Comparison of ENCODE assay signal across 27 cellular contexts in genomic region chr14:41950428-41950827, GRCh38.
"Had no signal": no experiment of that assay in that cellular context is flagged by ENCODE, and none has a peak within 500 bp of the region (broad histone marks: within the 10 kb centered on the region; RNA-seq: fewer than 3 reads in every experiment).

No MANE protein-coding gene starts in this region.

- H3K4me1 Mint-ChIP-seq: naive thymus-derived CD4-positive, alpha-beta T cell; stimulated activated effector memory CD8-positive, alpha-beta T cell treated with anti-CD3 and anti-CD28 coated beads, Interleukin-12 subunit alpha, Interleukin-12 subunit beta, amount 100 ng/mL, for 72 hours had no signal

- ATAC-seq: effector memory CD8-positive, alpha-beta T cell; left cardiac atrium; left lung; naive thymus-derived CD4-positive, alpha-beta T cell; stimulated activated effector memory CD8-positive, alpha-beta T cell treated with anti-CD3 and anti-CD28 coated beads, Interleukin-12 subunit alpha, Interleukin-12 subunit beta, amount 100 ng/mL, for 72 hours had no signal

- H3K4me3 Mint-ChIP-seq: effector memory CD8-positive, alpha-beta T cell; naive thymus-derived CD4-positive, alpha-beta T cell; nephron progenitor cell; stimulated activated effector memory CD8-positive, alpha-beta T cell treated with anti-CD3 and anti-CD28 coated beads, Interleukin-12 subunit alpha, Interleukin-12 subunit beta, amount 100 ng/mL, for 72 hours had no signal

- H3K9me3 ChIP-seq: esophagus squamous epithelium, left lung, prostate gland, right atrium auricular region, sigmoid colon, stomach, thyroid gland, vagina had no signal

- H3K36me3 Mint-ChIP-seq: stimulated activated effector memory CD8-positive, alpha-beta T cell treated with anti-CD3 and anti-CD28 coated beads, Interleukin-12 subunit alpha, Interleukin-12 subunit beta, amount 100 ng/mL, for 72 hours had no signal

- H3K9me3 Mint-ChIP-seq: nephron progenitor cell had no signal

- FAIRE-seq: endometrium, frontal cortex had no signal

- H3K4me1 ChIP-seq: esophagus squamous epithelium, left lung, prostate gland, right atrium auricular region, stomach, thyroid gland, vagina had no signal

- DNase-seq: dermis blood vessel endothelial cell; effector memory CD8-positive, alpha-beta T cell; erythroblast; esophagus squamous epithelium; head of caudate nucleus; left cardiac atrium; left lung; mesenchymal stem cell; midbrain; naive thymus-derived CD4-positive, alpha-beta T cell; nephron progenitor cell; nucleus accumbens; sigmoid colon; stimulated activated CD4-positive, alpha-beta T cell treated with anti-CD3 and anti-CD28 coated beads, Interleukin-2, amount 100 ng/mL, for 24 hours; stimulated activated CD4-positive, alpha-beta T cell treated with anti-CD3 and anti-CD28 coated beads, Interleukin-4, amount 100 ng/mL, for 24 hours; stimulated activated naive CD4-positive, alpha-beta T cell treated with Interleukin-2 at 50 U/mL for 16 hours; stomach; thyroid gland; trophoblast cell had no signal

- H3K27ac ChIP-seq: coronary artery, esophagus squamous epithelium, hepatocyte, left lung, prostate gland, right atrium auricular region, sigmoid colon, stomach, thyroid gland, vagina had no signal

- H3K27me3 Mint-ChIP-seq: effector memory CD8-positive, alpha-beta T cell; naive thymus-derived CD4-positive, alpha-beta T cell had no signal

- H3K27ac Mint-ChIP-seq: effector memory CD8-positive, alpha-beta T cell; naive thymus-derived CD4-positive, alpha-beta T cell; nephron progenitor cell; stimulated activated effector memory CD8-positive, alpha-beta T cell treated with anti-CD3 and anti-CD28 coated beads, Interleukin-12 subunit alpha, Interleukin-12 subunit beta, amount 100 ng/mL, for 72 hours had no signal

- H3K4me3 ChIP-seq: coronary artery, esophagus squamous epithelium, hepatocyte, left lung, prostate gland, right atrium auricular region, sigmoid colon, stomach, thyroid gland, vagina had no signal
